ENCODE assay signal across 29 cellular contexts in genomic region chr1:210920258-210920657, GRCh38.
"Had no signal": no experiment of that assay in that cellular context is flagged by ENCODE, and none has a peak within 500 bp of the region (broad histone marks: within the 10 kb centered on the region; RNA-seq: fewer than 3 reads in every experiment).

No MANE protein-coding gene starts in this region.

- H3K27me3 Mint-ChIP-seq: activated CD4-positive, alpha-beta T cell treated with anti-CD3 and anti-CD28 coated beads, Interleukin-2, amount 10 ng/mL, durations not matched to agents 7 days and 5 days had no signal

- FAIRE-seq: endometrium, islet of Langerhans had no signal

- H3K4me3 ChIP-seq: breast epithelium, esophagus squamous epithelium, thyroid gland, upper lobe of right lung had no signal

- H3K36me3 ChIP-seq: breast epithelium, esophagus squamous epithelium, thyroid gland, upper lobe of right lung had no signal

- H3K4me1 Mint-ChIP-seq: activated CD4-positive, alpha-beta memory T cell treated with anti-CD3 and anti-CD28 coated beads, Interleukin-2, amount 10 ng/mL, durations not matched to agents 7 days and 5 days; activated CD4-positive, alpha-beta T cell treated with anti-CD3 and anti-CD28 coated beads, Interleukin-2, amount 10 ng/mL, durations not matched to agents 7 days and 5 days; activated naive CD4-positive, alpha-beta T cell treated with anti-CD3 and anti-CD28 coated beads, Interleukin-2, amount 50 U/mL, for 24 hours; activated naive CD8-positive, alpha-beta T cell treated with anti-CD3 and anti-CD28 coated beads, Interleukin-2, amount 50 U/mL, for 24 hours; activated T-helper 17 cell treated with anti-CD3 and anti-CD28 coated beads, Interleukin-2, amount 50 U/mL, for 72 hours; central memory CD8-positive, alpha-beta T cell; stimulated activated memory B cell treated with anti-CD40 and anti-IgM and Interleukin-4, amounts not matched to agents 10 μg/mL and 1 μg/mL and 100 μg/mL, for 72 hours; stimulated activated naive CD8-positive, alpha-beta T cell treated with anti-CD3 and anti-CD28 coated beads, Interleukin-15, amount 100 ng/mL, for 72 hours had no signal

- H3K9me3 ChIP-seq: thyroid gland, upper lobe of right lung had no signal

- H3K9me3 Mint-ChIP-seq: activated CD4-positive, alpha-beta memory T cell treated with anti-CD3 and anti-CD28 coated beads, Interleukin-2, amount 10 ng/mL, durations not matched to agents 7 days and 5 days; activated CD4-positive, alpha-beta T cell treated with anti-CD3 and anti-CD28 coated beads, Interleukin-2, amount 10 ng/mL, durations not matched to agents 7 days and 5 days; activated naive CD4-positive, alpha-beta T cell treated with anti-CD3 and anti-CD28 coated beads, Interleukin-2, amount 50 U/mL, for 24 hours; activated naive CD8-positive, alpha-beta T cell treated with anti-CD3 and anti-CD28 coated beads, Interleukin-2, amount 50 U/mL, for 24 hours; activated T-cell treated with anti-CD3 and anti-CD28 coated beads, Interleukin-2, amount 50 U/mL, for 4 hours; activated T-helper 17 cell treated with anti-CD3 and anti-CD28 coated beads, Interleukin-2, amount 50 U/mL, for 72 hours; central memory CD8-positive, alpha-beta T cell; nephron; stimulated activated memory B cell treated with anti-CD40 and anti-IgM and Interleukin-4, amounts not matched to agents 10 μg/mL and 1 μg/mL and 100 μg/mL, for 72 hours; stimulated activated naive CD8-positive, alpha-beta T cell treated with anti-CD3 and anti-CD28 coated beads, Interleukin-15, amount 100 ng/mL, for 72 hours had no signal

- H3K4me1 ChIP-seq: breast epithelium, esophagus squamous epithelium, thyroid gland, upper lobe of right lung had no signal

- DNase-seq: activated CD4-positive, alpha-beta memory T cell treated with anti-CD3 and anti-CD28 coated beads, Interleukin-2, amount 10 ng/mL, durations not matched to agents 7 days and 5 days; activated CD4-positive, alpha-beta T cell treated with anti-CD3 and anti-CD28 coated beads for 1 hour; activated CD4-positive, alpha-beta T cell treated with anti-CD3 and anti-CD28 coated beads, Interleukin-2, amount 10 ng/mL, durations not matched to agents 7 days and 5 days; activated naive CD8-positive, alpha-beta T cell treated with anti-CD3 and anti-CD28 coated beads, Interleukin-2, amount 50 U/mL, for 24 hours; activated T-cell treated with anti-CD3 and anti-CD28 coated beads, Interleukin-2, amount 50 U/mL, for 4 hours; effector CD8-positive, alpha-beta T cell; esophagus squamous epithelium; foreskin melanocyte; left cardiac atrium; left ventricle myocardium superior; posterior cingulate gyrus; right cardiac atrium; stimulated activated CD4-positive, alpha-beta T cell treated with anti-CD3 and anti-CD28 coated beads, Interleukin-4, amount 100 ng/mL, for 4 hours; stimulated activated CD8-positive, alpha-beta memory T cell treated with anti-CD3 and anti-CD28 coated beads, Interleukin-4, amount 100 ng/mL, for 48 hours; stimulated activated naive CD8-positive, alpha-beta T cell treated with anti-CD3 and anti-CD28 coated beads, Interleukin-15, amount 100 ng/mL, for 72 hours; substantia nigra; T-helper 17 cell; T1000; thyroid gland; upper lobe of right lung had no signal

- ATAC-seq: activated naive CD8-positive, alpha-beta T cell treated with anti-CD3 and anti-CD28 coated beads, Interleukin-2, amount 50 U/mL, for 24 hours; activated T-cell treated with anti-CD3 and anti-CD28 coated beads, Interleukin-2, amount 50 U/mL, for 4 hours; activated T-helper 17 cell treated with anti-CD3 and anti-CD28 coated beads, Interleukin-2, amount 50 U/mL, for 72 hours; left cardiac atrium; left ventricle myocardium superior; right cardiac atrium; stimulated activated memory B cell treated with anti-CD40 and anti-IgM and Interleukin-4, amounts not matched to agents 10 μg/mL and 1 μg/mL and 100 μg/mL, for 72 hours; stimulated activated naive CD8-positive, alpha-beta T cell treated with anti-CD3 and anti-CD28 coated beads, Interleukin-15, amount 100 ng/mL, for 72 hours; T-helper 17 cell; upper lobe of right lung had no signal

- H3K27me3 ChIP-seq: breast epithelium, esophagus squamous epithelium, thyroid gland, upper lobe of right lung had no signal

- H3K4me3 Mint-ChIP-seq: activated CD4-positive, alpha-beta memory T cell treated with anti-CD3 and anti-CD28 coated beads, Interleukin-2, amount 10 ng/mL, durations not matched to agents 7 days and 5 days; activated CD4-positive, alpha-beta T cell treated with anti-CD3 and anti-CD28 coated beads, Interleukin-2, amount 10 ng/mL, durations not matched to agents 7 days and 5 days; activated naive CD4-positive, alpha-beta T cell treated with anti-CD3 and anti-CD28 coated beads, Interleukin-2, amount 50 U/mL, for 24 hours; activated naive CD8-positive, alpha-beta T cell treated with anti-CD3 and anti-CD28 coated beads, Interleukin-2, amount 50 U/mL, for 24 hours; activated T-cell treated with anti-CD3 and anti-CD28 coated beads, Interleukin-2, amount 50 U/mL, for 4 hours; activated T-helper 17 cell treated with anti-CD3 and anti-CD28 coated beads, Interleukin-2, amount 50 U/mL, for 72 hours; central memory CD8-positive, alpha-beta T cell; nephron; stimulated activated memory B cell treated with anti-CD40 and anti-IgM and Interleukin-4, amounts not matched to agents 10 μg/mL and 1 μg/mL and 100 μg/mL, for 72 hours; stimulated activated naive CD8-positive, alpha-beta T cell treated with anti-CD3 and anti-CD28 coated beads, Interleukin-15, amount 100 ng/mL, for 72 hours; T-helper 17 cell had no signal

- H3K27ac ChIP-seq: breast epithelium, epithelial cell of prostate, esophagus squamous epithelium, thyroid gland, upper lobe of right lung had no signal

- H3K36me3 Mint-ChIP-seq: activated naive CD4-positive, alpha-beta T cell treated with anti-CD3 and anti-CD28 coated beads, Interleukin-2, amount 50 U/mL, for 24 hours; stimulated activated memory B cell treated with anti-CD40 and anti-IgM and Interleukin-4, amounts not matched to agents 10 μg/mL and 1 μg/mL and 100 μg/mL, for 72 hours had no signal

- H3K27ac Mint-ChIP-seq: activated CD4-positive, alpha-beta memory T cell treated with anti-CD3 and anti-CD28 coated beads, Interleukin-2, amount 10 ng/mL, durations not matched to agents 7 days and 5 days; activated CD4-positive, alpha-beta T cell treated with anti-CD3 and anti-CD28 coated beads, Interleukin-2, amount 10 ng/mL, durations not matched to agents 7 days and 5 days; activated naive CD4-positive, alpha-beta T cell treated with anti-CD3 and anti-CD28 coated beads, Interleukin-2, amount 50 U/mL, for 24 hours; activated naive CD8-positive, alpha-beta T cell treated with anti-CD3 and anti-CD28 coated beads, Interleukin-2, amount 50 U/mL, for 24 hours; activated T-helper 17 cell treated with anti-CD3 and anti-CD28 coated beads, Interleukin-2, amount 50 U/mL, for 72 hours; nephron; stimulated activated memory B cell treated with anti-CD40 and anti-IgM and Interleukin-4, amounts not matched to agents 10 μg/mL and 1 μg/mL and 100 μg/mL, for 72 hours; stimulated activated naive CD8-positive, alpha-beta T cell treated with anti-CD3 and anti-CD28 coated beads, Interleukin-15, amount 100 ng/mL, for 72 hours; T-helper 17 cell had no signal
